15 cellular contexts compared by ENCODE assay signal in genomic region chr2:71066856-71067255, GRCh38. TPM values are rescaled to one million over a fixed set of nuclear protein-coding genes. Genes with fewer than 3 reads are reported as not detected.
A peak's percentile ranks its signal among the peaks of the same experiment; 100 is the strongest.
DNase-seq lines count a peak whose midpoint lies in the region; ATAC-seq and TF ChIP-seq lines count a peak whose summit lies in the region.
"Had no signal": no experiment of that assay in that cellular context is flagged by ENCODE, and none has a peak within 500 bp of the region (broad histone marks: within the 10 kb centered on the region; RNA-seq: fewer than 3 reads in every experiment).

No MANE protein-coding gene starts in this region.

- H2BK120ac ChIP-seq in trophoblast cell (ENCODE audit: insufficient read depth, low read length, poor library complexity), result no peak overlapping the region

- H4K12ac ChIP-seq in trophoblast cell (ENCODE audit: low read depth, low read length), result no peak overlapping the region

- H3K18ac ChIP-seq in trophoblast cell (ENCODE audit: low read length), result no peak overlapping the region

- H3K36me3 ChIP-seq in trophoblast cell (ENCODE audit: control insufficient read depth in 1 of 2, insufficient read depth in 2 of 2, low read length in 2 of 2), result peaks cover 10% of the 10 kb centered on the region in 2 experiments
- H3K36me3 ChIP-seq: adrenal gland, tibial nerve had no signal

- H3K27me3 ChIP-seq in HL-60 (ENCODE audit: insufficient read depth, poor library complexity, severe bottlenecking), result no peaks in the 10 kb centered on the region
- no peaks in the 10 kb centered on the region for H3K27me3 ChIP-seq in trophoblast cell (ENCODE audit: insufficient read depth, low read length)
- H3K27me3 ChIP-seq: adrenal gland, tibial nerve had no signal

- H3K4ac ChIP-seq in trophoblast cell (ENCODE audit: low read depth, low read length), result no peak overlapping the region

- no peak overlapping the region for H3K23ac ChIP-seq in trophoblast cell (ENCODE audit: low read length)

- H3K36me3 Mint-ChIP-seq in activated CD4-positive, alpha-beta T cell treated with anti-CD3 and anti-CD28 coated beads, Interleukin-2, amount 10 ng/mL, durations not matched to agents 24 days and 14 days (ENCODE audit: low read depth), result peaks cover 6% of the 10 kb centered on the region
- peaks cover 7% of the 10 kb centered on the region for H3K36me3 Mint-ChIP-seq in brain

- no peak overlapping the region for H3K4me2 ChIP-seq in trophoblast cell (ENCODE audit: low read length)

- peak overlapping the region; percentile 92 for H3K27ac ChIP-seq in HL-60 (replicated peaks)
- no peak overlapping the region for H3K27ac ChIP-seq in trophoblast cell (ENCODE audit: low read depth, low read length)

- peaks cover 6 to 14% of the 10 kb centered on the region in 2 experiments for H3K4me1 ChIP-seq in trophoblast cell (ENCODE audit: control insufficient read depth in 1 of 2, insufficient read depth in 2 of 2, low read length in 2 of 2)

- no CpG with 5 or more reads among the region's 3 CpGs for WGBS in trophoblast cell (ENCODE audit: extremely low coverage, insufficient coverage, insufficient read length)

- no peak overlapping the region for H2AFZ ChIP-seq in trophoblast cell (ENCODE audit: insufficient read depth, low read length, poor library complexity)

- peaks cover 16% of the 10 kb centered on the region for H3K79me2 ChIP-seq in trophoblast cell (ENCODE audit: control insufficient read depth, insufficient read depth, low read length, poor library complexity)

- H4K91ac ChIP-seq in trophoblast cell (ENCODE audit: low read depth, low read length), result no peak overlapping the region

- H2BK12ac ChIP-seq in trophoblast cell (ENCODE audit: low read length), result no peak overlapping the region

- DNase-seq in activated CD4-positive, alpha-beta T cell treated with anti-CD3 and anti-CD28 coated beads, Interleukin-2, amount 10 ng/mL, durations not matched to agents 24 days and 14 days, result no peak
- DNase-seq in activated CD4-positive, alpha-beta T cell treated with anti-CD3 and anti-CD28 coated beads, Interleukin-2, amount 50 U/mL, for 1 hour, result no peak
- DNase-seq in HL-60 (ENCODE audit: low read depth in 1 of 2, low spot score in 1 of 2), result no peak
- DNase-seq in trophoblast cell, result peak; percentile 85 to 92
- no peak for DNase-seq in NCI-H2029 (lab: John Stamatoyannopoulos, UW)
- no peak for DNase-seq in NCI-H1048 (lab: John Stamatoyannopoulos, UW)
- DNase-seq: activated CD4-positive, alpha-beta T cell treated with anti-CD3 and anti-CD28 coated beads, Interleukin-2, amount 50 U/mL, for 4 hours; NCI-H1417; NCI-H226 had no signal

- H3K4me3 Mint-ChIP-seq in activated CD4-positive, alpha-beta T cell treated with anti-CD3 and anti-CD28 coated beads, Interleukin-2, amount 10 ng/mL, durations not matched to agents 24 days and 14 days, result peak overlapping the region; percentile 35
- H3K4me3 Mint-ChIP-seq in brain, result peak overlapping the region; percentile 96 to 99 (median 97)

- no peak overlapping the region for H2BK5ac ChIP-seq in trophoblast cell (ENCODE audit: low read depth, low read length, poor library complexity)

- H3K9ac ChIP-seq in trophoblast cell (ENCODE audit: low read length), result no peak overlapping the region

- TF ChIP-seq CTCF in HL-60 (IDR thresholded peaks at IDR 0.05; ENCODE audit: insufficient read depth, low read length), result no peak
- TF ChIP-seq CTCF in brain (conservative IDR thresholded peaks at IDR 0.05), result no peak

- intact Hi-C loops in activated CD4-positive, alpha-beta T cell treated with anti-CD3 and anti-CD28 coated beads, Interleukin-2, amount 10 ng/mL, durations not matched to agents 24 days and 14 days (cut with micrococcal nuclease), result no loop called here

- H3K79me1 ChIP-seq in trophoblast cell (ENCODE audit: low read length), result peaks cover 12% of the 10 kb centered on the region

- H3K4me3 ChIP-seq in HL-60 (replicated peaks; ENCODE audit: insufficient read depth, low read length) (no peak overlapping the region), trophoblast cell (ENCODE audit: low read depth, low read length) (no peak overlapping the region)

- no peak overlapping the region for H3K27ac Mint-ChIP-seq in activated CD4-positive, alpha-beta T cell treated with anti-CD3 and anti-CD28 coated beads, Interleukin-2, amount 10 ng/mL, durations not matched to agents 24 days and 14 days
- peak overlapping the region in 4 of 5 experiments; percentile 64 to 100 (median 99) for H3K27ac Mint-ChIP-seq in brain

- no peak for ATAC-seq in HG03280 (IDR thresholded peaks at IDR 0.05; ENCODE audit: unreplicated experiment)
- ATAC-seq: esophagus mucosa had no signal

- H3K9me3 ChIP-seq in trophoblast cell (ENCODE audit: insufficient read depth, low read depth, low read length), result no peaks in the 10 kb centered on the region
- H3K9me3 ChIP-seq: A549, adrenal gland, tibial nerve had no signal

- H3K27me3 Mint-ChIP-seq in activated CD4-positive, alpha-beta T cell treated with anti-CD3 and anti-CD28 coated beads, Interleukin-2, amount 10 ng/mL, durations not matched to agents 24 days and 14 days, result peaks cover 4% of the 10 kb centered on the region
- peaks cover 41% of the 10 kb centered on the region for H3K27me3 Mint-ChIP-seq in brain

- no peak overlapping the region for H3K14ac ChIP-seq in trophoblast cell (ENCODE audit: low read length)

- no peaks in the 10 kb centered on the region for H3K9me3 Mint-ChIP-seq in activated CD4-positive, alpha-beta T cell treated with anti-CD3 and anti-CD28 coated beads, Interleukin-2, amount 10 ng/mL, durations not matched to agents 24 days and 14 days
- H3K9me3 Mint-ChIP-seq in brain, result peaks cover 0 to 7% (median 0%) of the 10 kb centered on the region in 5 experiments

- H2AK5ac ChIP-seq in trophoblast cell (ENCODE audit: low read length), result no peak overlapping the region

- H4K8ac ChIP-seq in trophoblast cell (ENCODE audit: low read depth, low read length), result no peak overlapping the region

- peaks cover 40% of the 10 kb centered on the region for H3K4me1 Mint-ChIP-seq in activated CD4-positive, alpha-beta T cell treated with anti-CD3 and anti-CD28 coated beads, Interleukin-2, amount 10 ng/mL, durations not matched to agents 24 days and 14 days
- H3K4me1 Mint-ChIP-seq in brain, result peaks cover 40% of the 10 kb centered on the region

RNA-seq across cellular contexts. Expression of gene NAGK, which starts 1.6 kb away (rescaled TPM):
- total RNA-seq in activated CD4-positive, alpha-beta T cell treated with anti-CD3 and anti-CD28 coated beads, Interleukin-2, amount 10 ng/mL, durations not matched to agents 24 days and 14 days, result 55.9 and 67.1 TPM in 2 replicates
- polyA plus RNA-seq in brain (ENCODE audit: insufficient read depth, low read depth, low replicate concordance), result 79.7 TPM
- 136 and 145 TPM in 2 replicates for polyA plus RNA-seq in trophoblast cell (2013)

Comparison
In these comparisons a context has a peak if more than half of its experiments do, and no peak if none do; other contexts are left out.
1. DNase-seq: peak in trophoblast cell (2 of 2); none in activated CD4-positive, alpha-beta T cell treated with anti-CD3 and anti-CD28 coated beads, Interleukin-2, amount 10 ng/mL, durations not matched to agents 24 days and 14 days (single experiment), activated CD4-positive, alpha-beta T cell treated with anti-CD3 and anti-CD28 coated beads, Interleukin-2, amount 50 U/mL, for 1 hour (single experiment), HL-60 (0 of 2), NCI-H2029 (single experiment) and NCI-H1048 (single experiment).